In genomic region chr10:24726626-24727025, GRCh38 we compare ENCODE assay signal across 19 cellular contexts.
"Had no signal": no experiment of that assay in that cellular context is flagged by ENCODE, and none has a peak within 500 bp of the region (broad histone marks: within the 10 kb centered on the region; RNA-seq: fewer than 3 reads in every experiment).

No MANE protein-coding gene starts in this region.

- H3K36me3 Mint-ChIP-seq: naive thymus-derived CD4-positive, alpha-beta T cell; stimulated activated memory B cell treated with anti-CD40 and anti-IgM and Interleukin-4, amounts not matched to agents 10 μg/mL and 1 μg/mL and 100 μg/mL, for 72 hours had no signal

- H3K27me3 ChIP-seq: heart left ventricle, spleen, testis, tibial nerve had no signal

- H3K27ac ChIP-seq: heart left ventricle, spleen, testis, tibial nerve had no signal

- H3K36me3 ChIP-seq: heart left ventricle, spleen, tibial nerve had no signal

- H3K27ac Mint-ChIP-seq: dendritic cell treated with granulocyte-macrophage colony-stimulating factor and Interleukin-4, amounts not matched to agents 40 ng/mL and 50 ng/mL, for 4 days; endodermal cell; stimulated activated memory B cell treated with anti-CD40 and anti-IgM and Interleukin-4, amounts not matched to agents 10 μg/mL and 1 μg/mL and 100 μg/mL, for 72 hours; stimulated activated naive CD8-positive, alpha-beta T cell treated with anti-CD3 and anti-CD28 coated beads, Interleukin-15, amount 100 ng/mL, for 72 hours had no signal

- FAIRE-seq: colon, endothelial cell of umbilical vein, frontal cortex had no signal

- H3K9me3 Mint-ChIP-seq: dendritic cell treated with granulocyte-macrophage colony-stimulating factor and Interleukin-4, amounts not matched to agents 40 ng/mL and 50 ng/mL, for 4 days; endodermal cell; naive thymus-derived CD4-positive, alpha-beta T cell; stimulated activated memory B cell treated with anti-CD40 and anti-IgM and Interleukin-4, amounts not matched to agents 10 μg/mL and 1 μg/mL and 100 μg/mL, for 72 hours; stimulated activated naive CD8-positive, alpha-beta T cell treated with anti-CD3 and anti-CD28 coated beads, Interleukin-15, amount 100 ng/mL, for 72 hours had no signal

- DNase-seq: endodermal cell; heart left ventricle; hippocampal formation; left colon; left ventricle myocardium superior; naive thymus-derived CD4-positive, alpha-beta T cell; spleen; stimulated activated CD4-positive, alpha-beta T cell treated with anti-CD3 and anti-CD28 coated beads, Interleukin-15, amount 100 ng/mL, for 24 hours; stimulated activated CD4-positive, alpha-beta T cell treated with anti-CD3 and anti-CD28 coated beads, Interleukin-1b, Interleukin-23, amount 100 ng/mL, for 48 hours; stimulated activated CD4-positive, alpha-beta T cell treated with anti-CD3 and anti-CD28 coated beads, Interleukin-4, amount 100 ng/mL, for 24 hours; stimulated activated naive CD8-positive, alpha-beta T cell treated with anti-CD3 and anti-CD28 coated beads, Interleukin-15, amount 100 ng/mL, for 72 hours; testis had no signal

- H3K4me3 ChIP-seq: heart left ventricle, lung, spleen, testis, tibial nerve had no signal

- H3K4me3 Mint-ChIP-seq: dendritic cell treated with granulocyte-macrophage colony-stimulating factor and Interleukin-4, amounts not matched to agents 40 ng/mL and 50 ng/mL, for 4 days; endodermal cell; stimulated activated memory B cell treated with anti-CD40 and anti-IgM and Interleukin-4, amounts not matched to agents 10 μg/mL and 1 μg/mL and 100 μg/mL, for 72 hours; stimulated activated naive CD8-positive, alpha-beta T cell treated with anti-CD3 and anti-CD28 coated beads, Interleukin-15, amount 100 ng/mL, for 72 hours had no signal

- H3K9me3 ChIP-seq: spleen, testis, tibial nerve had no signal

- H3K27me3 Mint-ChIP-seq: stimulated activated memory B cell treated with anti-CD40 and anti-IgM and Interleukin-4, amounts not matched to agents 10 μg/mL and 1 μg/mL and 100 μg/mL, for 72 hours; stimulated activated naive CD8-positive, alpha-beta T cell treated with anti-CD3 and anti-CD28 coated beads, Interleukin-15, amount 100 ng/mL, for 72 hours had no signal
